Comparison of ENCODE assay signal across 18 cellular contexts in genomic region chr4:184950117-184950830, GRCh38.
DNase-seq lines count a peak whose midpoint lies in the region; ATAC-seq, FAIRE-seq and TF ChIP-seq lines count a peak whose summit lies in the region.
"Had no signal": no experiment of that assay in that cellular context is flagged by ENCODE, and none has a peak within 500 bp of the region (broad histone marks: within the 10 kb centered on the region; RNA-seq: fewer than 3 reads in every experiment).

No MANE protein-coding gene starts in this region.

- no peak overlapping the region for H3K4me3 ChIP-seq in liver (ENCODE audit: low read depth in 1 of 3, low read length in 3 of 3)
- H3K4me3 ChIP-seq: BLaER1 treated with 17β-estradiol and CSF1 and Interleukin-3, amounts not matched to agents 10 nM and 100 nM; GM12878; GM23338 had no signal

- H3K36me3 ChIP-seq in liver (ENCODE audit: control insufficient read depth in 4 of 4, insufficient read depth in 3 of 4, low read depth in 1 of 4, low read length in 3 of 4), result no peaks in the 10 kb centered on the region
- H3K36me3 ChIP-seq: BLaER1 treated with 17β-estradiol and CSF1 and Interleukin-3, amounts not matched to agents 10 nM and 100 nM had no signal

- intact Hi-C loops in Right ventricle myocardium superior (cut with DNase I), result no loop called here

- peak; percentile 37 for DNase-seq in activated CD8-positive, alpha-beta memory T cell treated with anti-CD3 and anti-CD28 coated beads for 24 hours
- DNase-seq in activated CD8-positive, alpha-beta memory T cell treated with anti-CD3 and anti-CD28 coated beads, Interleukin-2, amount 50 U/mL, for 48 hours, result no peak
- DNase-seq in osteocyte (ENCODE audit: extremely low spot score, unreplicated experiment) (peak; percentile 77), NCI-H2029 (lab: John Stamatoyannopoulos, UW) (no peak), GM19239 (ENCODE audit: insufficient read length, low spot score) (no peak), Right ventricle myocardium superior (no peak), epidermal melanocyte (ENCODE audit: insufficient read length, low spot score) (no peak)
- DNase-seq: Calu3; CD4-positive, CD25-positive, alpha-beta regulatory T cell; DMS 273 treated with DMSO at 0.1 percent for 48 hours; H7; IMR-90 had no signal

- H3K27ac ChIP-seq in liver (ENCODE audit: low read depth in 1 of 2, low read length in 2 of 2), result no peak overlapping the region
- H3K27ac ChIP-seq: 22Rv1; BLaER1 treated with 17β-estradiol and CSF1 and Interleukin-3, amounts not matched to agents 10 nM and 100 nM had no signal

- H3K27ac Mint-ChIP-seq in osteocyte (ENCODE audit: unreplicated experiment), result no peak overlapping the region
- H3K27ac Mint-ChIP-seq: GM23338 had no signal

- H3K4me1 Mint-ChIP-seq in osteocyte (ENCODE audit: unreplicated experiment), result no peaks in the 10 kb centered on the region
- H3K4me1 Mint-ChIP-seq: CD4-positive, CD25-positive, alpha-beta regulatory T cell; GM23338 had no signal

- H3K27me3 ChIP-seq in liver (ENCODE audit: control insufficient read depth in 4 of 4, insufficient read depth in 4 of 4, low read length in 3 of 4), result no peaks in the 10 kb centered on the region

- no peak for ATAC-seq in Right ventricle myocardium superior (ENCODE audit: poor library complexity)
- ATAC-seq: GM12878, GM23338 had no signal

- no peaks in the 10 kb centered on the region for H3K36me3 Mint-ChIP-seq in osteocyte (ENCODE audit: unreplicated experiment)
- H3K36me3 Mint-ChIP-seq: CD4-positive, CD25-positive, alpha-beta regulatory T cell had no signal

- 74% methylated on average over 9 of the region's 9 CpGs for WGBS in liver

- no peak overlapping the region for H3K9ac ChIP-seq in liver (ENCODE audit: low read depth in 1 of 2, low read length in 2 of 2)
- H3K9ac ChIP-seq: BLaER1 treated with 17β-estradiol and CSF1 and Interleukin-3, amounts not matched to agents 10 nM and 100 nM had no signal

- H3K27me3 Mint-ChIP-seq in osteocyte (ENCODE audit: unreplicated experiment), result peaks cover 38% of the 10 kb centered on the region

- no peaks in the 10 kb centered on the region for H3K9me3 Mint-ChIP-seq in osteocyte (ENCODE audit: unreplicated experiment)
- H3K9me3 Mint-ChIP-seq: GM23338 had no signal

- H3K4me1 ChIP-seq in liver (ENCODE audit: control insufficient read depth in 4 of 4, insufficient read depth in 4 of 4, low read length in 3 of 4), result peaks cover 0 to 9% (median 4%) of the 10 kb centered on the region in 4 donors

- no peaks in the 10 kb centered on the region for H3K9me3 ChIP-seq in liver (ENCODE audit: control insufficient read depth in 4 of 4, low read length in 3 of 4)

- TF ChIP-seq RAD21 in liver (IDR thresholded peaks at IDR 0.05), result peak; percentile 31 to 49

- TF ChIP-seq CTCF in liver (IDR thresholded peaks at IDR 0.05; ENCODE audit: low read depth, low read length, missing input control), result no peak
- no peak for TF ChIP-seq CTCF in osteocyte (IDR thresholded peaks at IDR 0.05)

- H3K4me3 Mint-ChIP-seq in osteocyte (ENCODE audit: unreplicated experiment), result no peak overlapping the region
- H3K4me3 Mint-ChIP-seq: CD4-positive, CD25-positive, alpha-beta regulatory T cell; GM23338 had no signal

- no peak for FAIRE-seq in GM19239 (lab: Jason Lieb, UNC)
- FAIRE-seq: GM12878, GM18507 had no signal

TF ChIP-seq in liver, 16 proteins besides CTCF, POLR2A, EP300 and RAD21:
- TF ChIP-seq HNF4G (IDR thresholded peaks at IDR 0.05), result peak; percentile 27
- peak; percentile 77 to 83 for TF ChIP-seq RXRA (IDR thresholded peaks at IDR 0.05)
- peak in 1 of 2 donors; percentile 44 for TF ChIP-seq EGR1 (IDR thresholded peaks at IDR 0.05; ENCODE audit: low read depth in 2 of 2)
- no peak for TF ChIP-seq REST (IDR thresholded peaks at IDR 0.05)
- TF ChIP-seq FOXA1 (IDR thresholded peaks at IDR 0.05), result no peak
- no peak for TF ChIP-seq TAF1 (conservative IDR thresholded peaks at IDR 0.05)
- no peak for TF ChIP-seq ZBTB33 (IDR thresholded peaks at IDR 0.05)
- no peak for TF ChIP-seq GABPA (IDR thresholded peaks at IDR 0.05 in 1 of 2, conservative IDR thresholded peaks at IDR 0.05 in 1 of 2)
- peak; percentile 6 for TF ChIP-seq FOXA2 (IDR thresholded peaks at IDR 0.05)
- peak; percentile 42 for TF ChIP-seq NR2F2 (IDR thresholded peaks at IDR 0.05)
- no peak for TF ChIP-seq MAX (IDR thresholded peaks at IDR 0.05)
- TF ChIP-seq JUND (IDR thresholded peaks at IDR 0.05), result no peak
- peak; percentile 72 for TF ChIP-seq SP1 (IDR thresholded peaks at IDR 0.05)
- TF ChIP-seq ATF3 (IDR thresholded peaks at IDR 0.05), result no peak
- TF ChIP-seq YY1 (IDR thresholded peaks at IDR 0.05), result no peak
- peak; percentile 76 for TF ChIP-seq HNF4A (conservative IDR thresholded peaks at IDR 0.05)

Comparison
In these comparisons a context has a peak if more than half of its experiments do, and no peak if none do; other contexts are left out.
1. DNase-seq: peak in activated CD8-positive, alpha-beta memory T cell treated with anti-CD3 and anti-CD28 coated beads for 24 hours (single experiment) and osteocyte (single experiment); none in activated CD8-positive, alpha-beta memory T cell treated with anti-CD3 and anti-CD28 coated beads, Interleukin-2, amount 50 U/mL, for 48 hours (single experiment), NCI-H2029 (single experiment), GM19239 (single experiment), Right ventricle myocardium superior (single experiment) and epidermal melanocyte (single experiment).